In genomic region chr6:77740380-77740779, GRCh38 we compare ENCODE assay signal across 10 cellular contexts.
DNase-seq lines count a peak whose midpoint lies in the region; ATAC-seq and TF ChIP-seq lines count a peak whose summit lies in the region.
"Had no signal": no experiment of that assay in that cellular context is flagged by ENCODE, and none has a peak within 500 bp of the region (broad histone marks: within the 10 kb centered on the region; RNA-seq: fewer than 3 reads in every experiment).

No MANE protein-coding gene starts in this region.

- DNase-seq in ACHN: peak; percentile 5
- DNase-seq in GM20000 (ENCODE audit: low spot score): peak; percentile 5
- peak; percentile 35 for DNase-seq in SK-MEL-5 (ENCODE audit: low read depth, low spot score)
- no peak for DNase-seq in islet precursor cell
- no peak for DNase-seq in GM19240 (ENCODE audit: insufficient read length, low spot score)
- DNase-seq in T-helper 9 cell: no peak
- DNase-seq: central memory CD4-positive, alpha-beta T cell; NCI-H1092 had no signal

- no peaks in the 10 kb centered on the region for H3K4me1 ChIP-seq in gastroesophageal sphincter

- in situ Hi-C loops in ACHN (cut with HindIII; ENCODE audit: low pct_ligation_motif_present, low pct_unique_long_range_greater_than_20kb, low sequenced_read_pairs): no loop called here
- in situ Hi-C loops in SK-MEL-5 (cut with HindIII; ENCODE audit: low pct_unique_long_range_greater_than_20kb, low sequenced_read_pairs): no loop called here

- no peaks in the 10 kb centered on the region for H3K27me3 ChIP-seq in gastroesophageal sphincter

- H3K27ac ChIP-seq in gastroesophageal sphincter: no peak overlapping the region

- H3K4me3 ChIP-seq in gastroesophageal sphincter: no peak overlapping the region

- H3K9me3 ChIP-seq in gastroesophageal sphincter: no peaks in the 10 kb centered on the region

- no peak for TF ChIP-seq POLR2A in gastroesophageal sphincter (IDR thresholded peaks at IDR 0.05)

- no peak for TF ChIP-seq EP300 in gastroesophageal sphincter (IDR thresholded peaks at IDR 0.05)

- ATAC-seq in gastroesophageal sphincter (no peak), GM21423 (IDR thresholded peaks at IDR 0.05; ENCODE audit: unreplicated experiment) (no peak)

- no peak for TF ChIP-seq CTCF in GM20000 (IDR thresholded peaks at IDR 0.05; ENCODE audit: extremely low read depth, missing control alignments)
- TF ChIP-seq CTCF in gastroesophageal sphincter (IDR thresholded peaks at IDR 0.05): peak; percentile 14 to 35 (median 27)

- no peaks in the 10 kb centered on the region for H3K36me3 ChIP-seq in gastroesophageal sphincter

- WGBS in gastroesophageal sphincter (ENCODE audit: low coverage in 1 of 2), 2 donors: 6 to 10% methylated on average over 1 of the region's 1 CpG

Comparison
In these comparisons a context has a peak if more than half of its experiments do, and no peak if none do; other contexts are left out.
1. DNase-seq: peak in ACHN (single experiment), GM20000 (single experiment) and SK-MEL-5 (single experiment); none in islet precursor cell (single experiment), GM19240 (single experiment) and T-helper 9 cell (single experiment).